ENCODE assay signal across 1 cellular context in the genomic region with DNA sequence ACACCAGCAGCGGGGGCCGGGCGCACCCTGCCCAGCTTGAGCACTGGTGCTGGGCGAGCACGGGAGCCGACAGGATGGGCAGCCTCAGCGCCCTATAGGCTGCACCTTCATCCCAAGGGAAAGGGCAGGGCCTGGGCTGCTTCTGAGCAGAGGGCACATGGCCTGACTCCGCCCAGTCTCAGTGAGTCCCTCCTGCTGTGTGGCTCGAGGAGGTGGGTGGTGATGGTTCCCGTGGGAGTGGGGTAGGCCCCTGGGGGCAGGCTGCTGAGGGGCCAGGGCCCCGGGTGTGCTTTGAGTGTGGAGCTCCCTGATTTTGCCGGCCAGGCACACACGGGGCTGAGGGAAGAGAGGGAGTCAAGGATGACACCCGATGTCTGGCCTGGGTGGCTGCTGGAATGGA.
TF ChIP-seq lines count a peak whose summit lies in the region.

No MANE protein-coding gene starts in this region.

TF ChIP-seq in IMR-90, 13 proteins besides CTCF, POLR2A, EP300 and RAD21:
- no peak for TF ChIP-seq CHD1 (IDR thresholded peaks at IDR 0.05; ENCODE audit: low read depth, low read length)
- no peak for TF ChIP-seq MXI1 (IDR thresholded peaks at IDR 0.05; ENCODE audit: borderline replicate concordance, low read depth, low read length)
- TF ChIP-seq MAZ (IDR thresholded peaks at IDR 0.05; ENCODE audit: borderline replicate concordance, low read depth, low read length): no peak
- TF ChIP-seq MAFK (IDR thresholded peaks at IDR 0.05; ENCODE audit: low read depth, low read length): no peak
- TF ChIP-seq, protein P1, sequence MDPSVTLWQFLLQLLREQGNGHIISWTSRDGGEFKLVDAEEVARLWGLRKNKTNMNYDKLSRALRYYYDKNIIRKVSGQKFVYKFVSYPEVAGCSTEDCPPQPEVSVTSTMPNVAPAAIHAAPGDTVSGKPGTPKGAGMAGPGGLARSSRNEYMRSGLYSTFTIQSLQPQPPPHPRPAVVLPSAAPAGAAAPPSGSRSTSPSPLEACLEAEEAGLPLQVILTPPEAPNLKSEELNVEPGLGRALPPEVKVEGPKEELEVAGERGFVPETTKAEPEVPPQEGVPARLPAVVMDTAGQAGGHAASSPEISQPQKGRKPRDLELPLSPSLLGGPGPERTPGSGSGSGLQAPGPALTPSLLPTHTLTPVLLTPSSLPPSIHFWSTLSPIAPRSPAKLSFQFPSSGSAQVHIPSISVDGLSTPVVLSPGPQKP (IDR thresholded peaks at IDR 0.05; ENCODE audit: borderline replicate concordance, low read depth, low read length): no peak
- no peak for TF ChIP-seq SMC3 (IDR thresholded peaks at IDR 0.05; ENCODE audit: low read depth, low read length)
- TF ChIP-seq BHLHE40 (IDR thresholded peaks at IDR 0.05; ENCODE audit: low read depth, low read length): no peak
- TF ChIP-seq, protein P2, sequence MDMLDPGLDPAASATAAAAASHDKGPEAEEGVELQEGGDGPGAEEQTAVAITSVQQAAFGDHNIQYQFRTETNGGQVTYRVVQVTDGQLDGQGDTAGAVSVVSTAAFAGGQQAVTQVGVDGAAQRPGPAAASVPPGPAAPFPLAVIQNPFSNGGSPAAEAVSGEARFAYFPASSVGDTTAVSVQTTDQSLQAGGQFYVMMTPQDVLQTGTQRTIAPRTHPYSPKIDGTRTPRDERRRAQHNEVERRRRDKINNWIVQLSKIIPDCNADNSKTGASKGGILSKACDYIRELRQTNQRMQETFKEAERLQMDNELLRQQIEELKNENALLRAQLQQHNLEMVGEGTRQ (IDR thresholded peaks at IDR 0.05; ENCODE audit: low read depth, low read length): no peak
- TF ChIP-seq RFX5 (IDR thresholded peaks at IDR 0.05; ENCODE audit: low read depth, low read length): no peak
- TF ChIP-seq NFE2L2 (IDR thresholded peaks at IDR 0.05; ENCODE audit: low read depth, low read length): no peak
- TF ChIP-seq CEBPB (IDR thresholded peaks at IDR 0.05; ENCODE audit: low read depth, low read length): no peak
